1 cellular context compared by ENCODE assay signal in the genomic region with DNA sequence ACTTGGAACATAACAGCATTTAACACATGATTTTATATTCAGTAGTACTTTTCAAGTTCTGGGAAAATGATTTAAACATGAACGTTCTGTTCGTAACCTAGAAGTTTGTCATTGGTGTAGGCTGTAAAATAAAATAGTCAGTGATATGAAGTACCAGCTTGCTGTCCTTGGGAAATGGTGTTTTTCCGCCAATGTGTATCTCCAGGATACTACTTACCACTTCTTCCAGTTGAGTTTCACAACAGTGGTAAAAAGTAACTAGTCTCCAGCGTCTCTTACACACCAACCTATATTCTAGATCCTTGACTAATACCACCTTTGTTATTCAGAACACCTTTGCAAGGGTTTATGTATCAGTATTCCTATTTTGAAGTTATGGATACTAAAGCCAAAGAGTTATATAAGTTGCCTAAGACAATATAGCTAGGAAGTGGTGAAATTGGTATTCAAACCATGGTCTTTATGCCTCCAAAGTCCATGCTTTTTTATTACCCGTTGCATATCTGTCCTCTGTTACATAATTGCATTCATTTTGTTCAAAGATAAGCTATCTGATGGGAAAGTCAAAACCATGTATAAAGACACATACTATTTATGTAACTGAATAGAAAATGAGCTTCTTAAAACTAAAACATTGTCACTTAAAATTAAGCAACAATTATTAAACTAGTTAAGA.
TF ChIP-seq lines count a peak whose summit lies in the region.

No MANE protein-coding gene starts in this region.

TF ChIP-seq in HepG2, 621 proteins besides CTCF, POLR2A, EP300 and RAD21:
- TF ChIP-seq SATB2 (CRISPR knock-in tag; IDR thresholded peaks at IDR 0.05) (no peak), TAF1 (CRISPR knock-in tag; IDR thresholded peaks at IDR 0.05) (no peak), ATF1 (CRISPR knock-in tag; IDR thresholded peaks at IDR 0.05) (no peak), CENPX (CRISPR knock-in tag; IDR thresholded peaks at IDR 0.05) (no peak), ZNF230 (CRISPR knock-in tag; IDR thresholded peaks at IDR 0.05) (no peak), ATAD3A (CRISPR knock-in tag; IDR thresholded peaks at IDR 0.05) (no peak), RNF2 (conservative IDR thresholded peaks at IDR 0.05; ENCODE audit: low read depth) (no peak)
- TF ChIP-seq, protein P1, sequence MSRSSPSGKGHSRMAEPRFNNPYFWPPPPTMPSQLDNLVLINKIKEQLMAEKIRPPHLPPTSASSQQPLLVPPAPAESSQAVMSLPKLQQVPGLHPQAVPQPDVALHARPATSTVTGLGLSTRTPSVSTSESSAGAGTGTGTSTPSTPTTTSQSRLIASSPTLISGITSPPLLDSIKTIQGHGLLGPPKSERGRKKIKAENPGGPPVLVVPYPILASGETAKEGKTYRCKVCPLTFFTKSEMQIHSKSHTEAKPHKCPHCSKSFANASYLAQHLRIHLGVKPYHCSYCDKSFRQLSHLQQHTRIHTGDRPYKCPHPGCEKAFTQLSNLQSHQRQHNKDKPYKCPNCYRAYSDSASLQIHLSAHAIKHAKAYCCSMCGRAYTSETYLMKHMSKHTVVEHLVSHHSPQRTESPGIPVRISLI (CRISPR knock-in tag; IDR thresholded peaks at IDR 0.05; ENCODE audit: borderline replicate concordance): no peak
- TF ChIP-seq, protein P2, sequence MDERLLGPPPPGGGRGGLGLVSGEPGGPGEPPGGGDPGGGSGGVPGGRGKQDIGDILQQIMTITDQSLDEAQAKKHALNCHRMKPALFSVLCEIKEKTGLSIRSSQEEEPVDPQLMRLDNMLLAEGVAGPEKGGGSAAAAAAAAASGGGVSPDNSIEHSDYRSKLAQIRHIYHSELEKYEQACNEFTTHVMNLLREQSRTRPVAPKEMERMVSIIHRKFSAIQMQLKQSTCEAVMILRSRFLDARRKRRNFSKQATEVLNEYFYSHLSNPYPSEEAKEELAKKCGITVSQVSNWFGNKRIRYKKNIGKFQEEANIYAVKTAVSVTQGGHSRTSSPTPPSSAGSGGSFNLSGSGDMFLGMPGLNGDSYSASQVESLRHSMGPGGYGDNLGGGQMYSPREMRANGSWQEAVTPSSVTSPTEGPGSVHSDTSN (CRISPR knock-in tag; IDR thresholded peaks at IDR 0.05): no peak
- TF ChIP-seq, protein P3, sequence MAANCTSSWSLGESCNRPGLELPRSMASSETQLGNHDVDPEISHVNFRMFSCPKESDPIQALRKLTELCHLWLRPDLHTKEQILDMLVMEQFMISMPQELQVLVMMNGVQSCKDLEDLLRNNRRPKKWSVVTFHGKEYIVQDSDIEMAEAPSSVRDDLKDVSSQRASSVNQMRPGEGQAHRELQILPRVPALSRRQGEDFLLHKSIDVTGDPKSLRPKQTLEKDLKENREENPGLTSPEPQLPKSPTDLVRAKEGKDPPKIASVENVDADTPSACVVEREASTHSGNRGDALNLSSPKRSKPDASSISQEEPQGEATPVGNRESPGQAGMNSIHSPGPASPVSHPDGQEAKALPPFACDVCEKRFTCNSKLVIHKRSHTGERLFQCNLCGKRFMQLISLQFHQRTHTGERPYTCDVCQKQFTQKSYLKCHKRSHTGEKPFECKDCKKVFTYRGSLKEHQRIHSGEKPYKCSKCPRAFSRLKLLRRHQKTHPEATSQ (CRISPR knock-in tag; IDR thresholded peaks at IDR 0.05; ENCODE audit: borderline replicate concordance): no peak
